ENCODE assay signal across 19 cellular contexts in the genomic region with DNA sequence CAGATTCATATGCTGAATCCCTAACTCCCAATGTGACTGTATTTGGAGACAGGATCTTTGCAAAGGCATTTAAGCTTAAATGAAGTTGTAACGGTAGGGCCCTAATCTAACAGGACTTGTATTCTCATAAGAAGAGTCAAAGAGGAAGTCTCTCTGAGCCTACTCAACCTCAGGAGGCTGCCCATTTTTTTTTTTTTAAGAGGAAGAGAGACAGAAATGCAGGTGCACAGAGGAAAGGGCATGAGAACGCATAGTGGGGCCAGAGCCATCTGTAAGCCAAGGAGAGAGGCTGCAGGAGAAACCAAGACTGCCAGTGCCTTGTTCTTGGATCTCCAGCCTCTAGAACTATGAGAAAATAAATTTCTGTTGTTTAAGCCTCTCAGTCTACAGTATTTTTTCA. TPM values are rescaled to one million over a fixed set of nuclear protein-coding genes. Genes with fewer than 3 reads are reported as not detected.
"Had no signal": no experiment of that assay in that cellular context is flagged by ENCODE, and none has a peak within 500 bp of the region (broad histone marks: within the 10 kb centered on the region; RNA-seq: fewer than 3 reads in every experiment).

No MANE protein-coding gene starts in this region.

- H3K9ac ChIP-seq: neural progenitor cell had no signal

- ATAC-seq: activated CD8-positive, alpha-beta T cell treated with anti-CD3 and anti-CD28 coated beads, Interleukin-2, amount 10 ng/mL, durations not matched to agents 7 days and 5 days; activated T-cell treated with anti-CD3 and anti-CD28 coated beads, Interleukin-2, amount 50 U/mL, for 72 hours; gastrocnemius medialis; heart left ventricle had no signal

- H2AFZ ChIP-seq: neural progenitor cell had no signal

- H3K4me3 Mint-ChIP-seq: activated CD4-positive, alpha-beta T cell treated with anti-CD3 and anti-CD28 coated beads, Interleukin-2, amount 10 ng/mL, durations not matched to agents 24 days and 14 days; activated CD8-positive, alpha-beta T cell treated with anti-CD3 and anti-CD28 coated beads, Interleukin-2, amount 10 ng/mL, durations not matched to agents 7 days and 5 days; activated naive CD4-positive, alpha-beta T cell treated with anti-CD3 and anti-CD28 coated beads, Interleukin-2, amount 50 U/mL, for 24 hours; activated T-cell treated with anti-CD3 and anti-CD28 coated beads, Interleukin-2, amount 50 U/mL, for 72 hours; neural progenitor cell; stimulated activated naive CD8-positive, alpha-beta T cell treated with anti-CD3 and anti-CD28 coated beads, Interleukin-15, Interleukin-2, amounts not matched to agents 100 ng/mL and 50 ng/mL, for 24 hours had no signal

- H3K27me3 ChIP-seq: ascending aorta, breast epithelium, gastrocnemius medialis, heart left ventricle, neural progenitor cell, tibial nerve had no signal

- H3K36me3 ChIP-seq: ascending aorta, breast epithelium, gastrocnemius medialis, heart left ventricle, left ventricle myocardium inferior, neural progenitor cell, tibial nerve, uterus had no signal

- DNase-seq: activated CD4-positive, alpha-beta T cell treated with anti-CD3 and anti-CD28 coated beads, Interleukin-2, amount 10 ng/mL, durations not matched to agents 24 days and 14 days; activated CD4-positive, CD25-positive, alpha-beta regulatory T cell; activated CD8-positive, alpha-beta memory T cell treated with anti-CD3 and anti-CD28 coated beads, Interleukin-2, amount 50 U/mL, for 4 hours; activated CD8-positive, alpha-beta T cell treated with anti-CD3 and anti-CD28 coated beads, Interleukin-2, amount 10 ng/mL, durations not matched to agents 7 days and 5 days; activated effector memory CD4-positive, alpha-beta T cell treated with anti-CD3 and anti-CD28 coated beads, Interleukin-2, amount 50 U/mL, for 16 hours; cortex of kidney; gastrocnemius medialis; heart left ventricle; left ventricle myocardium inferior; stimulated activated CD4-positive, alpha-beta T cell treated with anti-CD3 and anti-CD28 coated beads, Interleukin-12 subunit alpha, Interleukin-12 subunit beta, amount 100 ng/mL, for 4 hours; uterus had no signal

- H3K27ac ChIP-seq: ascending aorta, breast epithelium, gastrocnemius medialis, heart left ventricle, left ventricle myocardium inferior, neural progenitor cell, tibial nerve, uterus had no signal

- H3K9me3 Mint-ChIP-seq: activated CD4-positive, alpha-beta T cell treated with anti-CD3 and anti-CD28 coated beads, Interleukin-2, amount 10 ng/mL, durations not matched to agents 24 days and 14 days; activated naive CD4-positive, alpha-beta T cell treated with anti-CD3 and anti-CD28 coated beads, Interleukin-2, amount 50 U/mL, for 24 hours; stimulated activated naive CD8-positive, alpha-beta T cell treated with anti-CD3 and anti-CD28 coated beads, Interleukin-15, Interleukin-2, amounts not matched to agents 100 ng/mL and 50 ng/mL, for 24 hours had no signal

- H3K4me1 ChIP-seq: ascending aorta, breast epithelium, gastrocnemius medialis, heart left ventricle, left ventricle myocardium inferior, neural progenitor cell, tibial nerve, uterus had no signal

- H3K4me1 Mint-ChIP-seq: neural progenitor cell had no signal

- H3K4me3 ChIP-seq: ascending aorta, breast epithelium, gastrocnemius medialis, heart left ventricle, left ventricle myocardium inferior, neural progenitor cell, tibial nerve, uterus had no signal

- H3K9me3 ChIP-seq: ascending aorta, breast epithelium, gastrocnemius medialis, heart left ventricle, left ventricle myocardium inferior, tibial nerve, uterus had no signal

- H3K27ac Mint-ChIP-seq: activated CD4-positive, alpha-beta T cell treated with anti-CD3 and anti-CD28 coated beads, Interleukin-2, amount 10 ng/mL, durations not matched to agents 24 days and 14 days; activated CD8-positive, alpha-beta T cell treated with anti-CD3 and anti-CD28 coated beads, Interleukin-2, amount 10 ng/mL, durations not matched to agents 7 days and 5 days; activated naive CD4-positive, alpha-beta T cell treated with anti-CD3 and anti-CD28 coated beads, Interleukin-2, amount 50 U/mL, for 24 hours; activated T-cell treated with anti-CD3 and anti-CD28 coated beads, Interleukin-2, amount 50 U/mL, for 72 hours; neural progenitor cell; progenitor cell of endocrine pancreas; stimulated activated naive CD8-positive, alpha-beta T cell treated with anti-CD3 and anti-CD28 coated beads, Interleukin-15, Interleukin-2, amounts not matched to agents 100 ng/mL and 50 ng/mL, for 24 hours had no signal

- H3K36me3 Mint-ChIP-seq: neural progenitor cell had no signal

- H3K4me2 ChIP-seq: neural progenitor cell had no signal

RNA-seq across cellular contexts. Expression of gene ZNF860, which starts 28.4 kb away (rescaled TPM):
- total RNA-seq: activated CD8-positive, alpha-beta T cell treated with anti-CD3 and anti-CD28 coated beads, Interleukin-2, amount 10 ng/mL, durations not matched to agents 7 days and 5 days had no signal
